In the genomic region with DNA sequence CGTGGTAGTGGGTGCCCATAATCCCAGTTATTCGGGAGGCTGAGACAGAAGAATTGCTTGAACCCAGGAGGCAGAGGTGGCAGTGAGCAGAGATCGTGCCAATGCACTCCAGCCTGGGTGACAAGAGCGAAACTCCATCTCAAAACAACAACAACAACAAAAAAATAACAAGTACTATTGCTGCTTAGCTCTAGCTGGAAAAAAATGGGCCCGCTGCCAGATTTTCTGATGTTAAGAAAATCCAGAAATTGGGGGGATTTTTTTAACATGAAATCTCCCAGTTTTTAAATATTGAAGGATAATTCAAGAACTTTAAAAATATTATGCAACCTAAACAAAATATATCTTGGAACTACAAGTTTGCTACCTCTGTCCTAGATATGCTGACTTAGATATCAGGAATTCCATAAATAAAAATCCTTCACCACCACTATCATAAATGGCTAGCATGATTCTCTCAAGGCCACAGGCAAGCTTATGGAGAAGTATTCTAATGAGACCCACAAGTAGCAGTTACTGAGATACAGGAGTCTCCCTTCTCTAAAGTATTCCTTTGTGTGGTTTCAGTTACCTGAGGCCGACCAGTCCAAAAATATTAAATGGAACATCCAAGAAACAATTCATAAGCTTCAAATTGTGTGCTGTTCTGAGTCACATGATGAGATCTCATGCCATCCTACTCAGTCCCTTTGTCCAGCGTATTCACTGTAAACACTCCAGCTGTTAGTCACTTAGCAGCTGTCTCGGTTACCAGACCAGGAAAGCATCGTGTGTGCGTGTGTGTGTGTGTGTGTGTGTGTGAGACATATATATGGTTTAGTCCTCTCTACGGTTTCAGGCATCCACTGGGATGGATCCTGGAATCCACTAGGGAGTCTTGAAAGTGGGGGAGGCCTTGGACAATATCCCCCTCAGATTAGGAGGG, we compare ENCODE assay signal across 15 cellular contexts.
DNase-seq lines count a peak whose midpoint lies in the region; ATAC-seq, FAIRE-seq and TF ChIP-seq lines count a peak whose summit lies in the region.
"Had no signal": no experiment of that assay in that cellular context is flagged by ENCODE, and none has a peak within 500 bp of the region (broad histone marks: within the 10 kb centered on the region; RNA-seq: fewer than 3 reads in every experiment).

No MANE protein-coding gene starts in this region.

- H3K27ac ChIP-seq in K562 (ENCODE audit: extremely low read depth, low read depth, low read length): no peak overlapping the region
- H3K27ac ChIP-seq: BLaER1 treated with 17β-estradiol and CSF1 and Interleukin-3, amounts not matched to agents 10 nM and 100 nM; cardiac muscle cell; skin epidermis had no signal

- no peaks in the 10 kb centered on the region; a peak in 1 of 5 replicates for H3K4me1 ChIP-seq in K562 (replicated peaks in 1 of 2; ENCODE audit: control insufficient read depth in 2 of 2, insufficient read depth in 2 of 2, low read length in 2 of 2)
- H3K4me1 ChIP-seq: BLaER1 treated with 17β-estradiol and CSF1 and Interleukin-3, amounts not matched to agents 10 nM and 100 nM had no signal

- H3K4me3 Mint-ChIP-seq in activated T-cell treated with anti-CD3 and anti-CD28 coated beads, Interleukin-2, amount 50 U/mL, for 72 hours: no peak overlapping the region
- H3K4me3 Mint-ChIP-seq in natural killer cell treated with Interleukin-12 subunit alpha and Interleukin-12 subunit beta and Interleukin-15 and Interleukin-18, amount 100 ng/mL, for 72 hours: no peak overlapping the region
- H3K4me3 Mint-ChIP-seq: activated CD4-positive, alpha-beta memory T cell treated with anti-CD3 and anti-CD28 coated beads for 36 hours; immature natural killer cell had no signal

- no peak overlapping the region for H3K27ac Mint-ChIP-seq in activated T-cell treated with anti-CD3 and anti-CD28 coated beads, Interleukin-2, amount 50 U/mL, for 72 hours
- no peak overlapping the region for H3K27ac Mint-ChIP-seq in natural killer cell treated with Interleukin-12 subunit alpha and Interleukin-12 subunit beta and Interleukin-15 and Interleukin-18, amount 100 ng/mL, for 72 hours
- H3K27ac Mint-ChIP-seq: activated CD4-positive, alpha-beta memory T cell treated with anti-CD3 and anti-CD28 coated beads for 36 hours; immature natural killer cell had no signal

- H3K4me1 Mint-ChIP-seq in activated T-cell treated with anti-CD3 and anti-CD28 coated beads, Interleukin-2, amount 50 U/mL, for 72 hours (ENCODE audit: low read depth): no peaks in the 10 kb centered on the region
- H3K4me1 Mint-ChIP-seq in natural killer cell treated with Interleukin-12 subunit alpha and Interleukin-12 subunit beta and Interleukin-15 and Interleukin-18, amount 100 ng/mL, for 72 hours (ENCODE audit: low read depth in 2 of 2): no peaks in the 10 kb centered on the region

- ATAC-seq in K562: peak; percentile 66
- no peak for ATAC-seq in activated T-cell treated with anti-CD3 and anti-CD28 coated beads, Interleukin-2, amount 50 U/mL, for 72 hours (replicated peaks in 1 of 2)
- no peak for ATAC-seq in HG02852 (IDR thresholded peaks at IDR 0.05; ENCODE audit: unreplicated experiment)
- no peak for ATAC-seq in HG03378 (IDR thresholded peaks at IDR 0.05; ENCODE audit: unreplicated experiment)
- no peak for ATAC-seq in natural killer cell treated with Interleukin-12 subunit alpha and Interleukin-12 subunit beta and Interleukin-15 and Interleukin-18, amount 100 ng/mL, for 72 hours
- ATAC-seq: HCT116 had no signal

- H3K9me3 ChIP-seq in K562 (replicated peaks; ENCODE audit: control insufficient read depth, insufficient read depth, low read depth, low read length): no peaks in the 10 kb centered on the region; the same call in 1 of the 2 replicates

- no peak for TF ChIP-seq POLR2A in K562 (conservative IDR thresholded peaks at IDR 0.05)

- CTCF ChIA-PET in K562 (lab: Yijun Ruan, JAX; ENCODE audit: low intra/inter-chr PET ratio): no interaction called here

- H2AFZ ChIP-seq in K562 (ENCODE audit: low read depth, low read length): peak overlapping the region; percentile 87

- no peaks in the 10 kb centered on the region for H4K20me1 ChIP-seq in K562 (replicated peaks; ENCODE audit: control insufficient read depth, insufficient read depth, low read length)
- H4K20me1 ChIP-seq: BLaER1 treated with 17β-estradiol and CSF1 and Interleukin-3, amounts not matched to agents 10 nM and 100 nM had no signal

- POLR2A ChIA-PET in K562 (lab: Yijun Ruan, JAX): interaction anchor here (0.6 kb wide), 1 partner anchor 10 kb away, joined by 3 read pairs; no protein-coding TSS in a partner anchor

- TF ChIP-seq CTCF in K562 (IDR thresholded peaks at IDR 0.05 in 2 of 3, conservative IDR thresholded peaks at IDR 0.05 in 1 of 3; ENCODE audit: insufficient read depth in 2 of 3, low read depth in 1 of 3, low read length in 3 of 3): no peak

- peak; percentile 90 for DNase-seq in DMS53 treated with DMSO at 0.1 percent for 48 hours (lab: John Stamatoyannopoulos, UW; ENCODE audit: unreplicated experiment)
- DNase-seq in NCI-H2081 (lab: John Stamatoyannopoulos, UW): peak; percentile 72 to 88
- DNase-seq in K562 (ENCODE audit: extremely low read depth in 1 of 4, low spot score in 3 of 4): peak in 1 of 4 experiments; percentile 5
- peak; percentile 7 to 80 for DNase-seq in lung microvascular endothelial cell (ENCODE audit: low read depth in 2 of 2)
- DNase-seq in activated T-cell treated with anti-CD3 and anti-CD28 coated beads, Interleukin-2, amount 50 U/mL, for 72 hours: no peak
- DNase-seq in natural killer cell treated with Interleukin-12 subunit alpha and Interleukin-12 subunit beta and Interleukin-15 and Interleukin-18, amount 100 ng/mL, for 72 hours (ENCODE audit: low spot score): no peak
- DNase-seq: activated CD4-positive, alpha-beta memory T cell treated with anti-CD3 and anti-CD28 coated beads for 36 hours; immature natural killer cell; stimulated activated naive CD4-positive, alpha-beta T cell treated with Interleukin-2 at 50 U/mL for 16 hours had no signal

- WGBS in K562 (ENCODE audit: insufficient coverage, low coverage, missing lambda C conversion rate): 10% methylated on average over 11 of the region's 11 CpGs

- no peak for TF ChIP-seq EP300 in K562 (IDR thresholded peaks at IDR 0.05; ENCODE audit: low read length)

- intact Hi-C loops in K562 (cut with micrococcal nuclease): no loop called here

- no peak overlapping the region for H3K4me3 ChIP-seq in K562
- H3K4me3 ChIP-seq: BLaER1 treated with 17β-estradiol and CSF1 and Interleukin-3, amounts not matched to agents 10 nM and 100 nM; cardiac muscle cell; skin epidermis had no signal

- no peaks in the 10 kb centered on the region for H3K79me2 ChIP-seq in K562 (ENCODE audit: control insufficient read depth, insufficient read depth, low read length)

- H3K27me3 Mint-ChIP-seq in activated T-cell treated with anti-CD3 and anti-CD28 coated beads, Interleukin-2, amount 50 U/mL, for 72 hours (ENCODE audit: low read depth): no peaks in the 10 kb centered on the region
- H3K27me3 Mint-ChIP-seq in natural killer cell treated with Interleukin-12 subunit alpha and Interleukin-12 subunit beta and Interleukin-15 and Interleukin-18, amount 100 ng/mL, for 72 hours: peaks cover 0 to 15% of the 10 kb centered on the region in 2 donors

- H3K9me3 Mint-ChIP-seq in activated T-cell treated with anti-CD3 and anti-CD28 coated beads, Interleukin-2, amount 50 U/mL, for 72 hours: no peaks in the 10 kb centered on the region
- no peaks in the 10 kb centered on the region for H3K9me3 Mint-ChIP-seq in natural killer cell treated with Interleukin-12 subunit alpha and Interleukin-12 subunit beta and Interleukin-15 and Interleukin-18, amount 100 ng/mL, for 72 hours
- H3K9me3 Mint-ChIP-seq: immature natural killer cell had no signal

- 0 out of 5 replicates have a peak, but pooled peaks cover 0 to 2% of the 10 kb centered on the region in 2 experiments for H3K27me3 ChIP-seq in K562 (ENCODE audit: control insufficient read depth in 2 of 2, insufficient read depth in 2 of 2, low read length in 2 of 2)
- H3K27me3 ChIP-seq: BLaER1 treated with 17β-estradiol and CSF1 and Interleukin-3, amounts not matched to agents 10 nM and 100 nM; cardiac muscle cell had no signal

- no peak for FAIRE-seq in K562 (lab: Jason Lieb, UNC)

- in situ Hi-C loops in K562 (cut with MboI): no loop called here

- BruUV-seq in K562 (replicated peaks; lab: Mats Ljungman, UMichigan): no TSS peak

- H3K36me3 Mint-ChIP-seq in activated T-cell treated with anti-CD3 and anti-CD28 coated beads, Interleukin-2, amount 50 U/mL, for 72 hours (ENCODE audit: insufficient read depth in 2 of 2): no peaks in the 10 kb centered on the region
- H3K36me3 Mint-ChIP-seq in natural killer cell treated with Interleukin-12 subunit alpha and Interleukin-12 subunit beta and Interleukin-15 and Interleukin-18, amount 100 ng/mL, for 72 hours: no peaks in the 10 kb centered on the region
- H3K36me3 Mint-ChIP-seq: activated CD4-positive, alpha-beta memory T cell treated with anti-CD3 and anti-CD28 coated beads for 36 hours; immature natural killer cell had no signal

- peak overlapping the region; percentile 51; the same call in 1 of the 2 replicates for H3K4me2 ChIP-seq in K562 (ENCODE audit: insufficient read depth, low read length)
- H3K4me2 ChIP-seq: BLaER1 treated with 17β-estradiol and CSF1 and Interleukin-3, amounts not matched to agents 10 nM and 100 nM had no signal

- H3K36me3 ChIP-seq in K562 (ENCODE audit: control insufficient read depth, insufficient read depth, low read length): no peaks in the 10 kb centered on the region
- H3K36me3 ChIP-seq: BLaER1 treated with 17β-estradiol and CSF1 and Interleukin-3, amounts not matched to agents 10 nM and 100 nM; cardiac muscle cell had no signal

- H3K9me1 ChIP-seq in K562 (ENCODE audit: control insufficient read depth, insufficient read depth, low read length): no peaks in the 10 kb centered on the region

- H3K9ac ChIP-seq in K562 (ENCODE audit: insufficient read depth in 1 of 2, low read depth in 2 of 2, low read length in 2 of 2): no peak overlapping the region
- H3K9ac ChIP-seq: BLaER1 treated with 17β-estradiol and CSF1 and Interleukin-3, amounts not matched to agents 10 nM and 100 nM had no signal

- TF ChIP-seq RAD21 in K562 (CRISPR knock-in tag; conservative IDR thresholded peaks at IDR 0.05 in 1 of 2, IDR thresholded peaks at IDR 0.05 in 1 of 2): no peak

TF ChIP-seq in K562, 482 proteins besides CTCF, POLR2A, EP300 and RAD21 (continues in another document):
- TF ChIP-seq, protein P1, sequence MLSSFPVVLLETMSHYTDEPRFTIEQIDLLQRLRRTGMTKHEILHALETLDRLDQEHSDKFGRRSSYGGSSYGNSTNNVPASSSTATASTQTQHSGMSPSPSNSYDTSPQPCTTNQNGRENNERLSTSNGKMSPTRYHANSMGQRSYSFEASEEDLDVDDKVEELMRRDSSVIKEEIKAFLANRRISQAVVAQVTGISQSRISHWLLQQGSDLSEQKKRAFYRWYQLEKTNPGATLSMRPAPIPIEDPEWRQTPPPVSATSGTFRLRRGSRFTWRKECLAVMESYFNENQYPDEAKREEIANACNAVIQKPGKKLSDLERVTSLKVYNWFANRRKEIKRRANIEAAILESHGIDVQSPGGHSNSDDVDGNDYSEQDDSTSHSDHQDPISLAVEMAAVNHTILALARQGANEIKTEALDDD (IDR thresholded peaks at IDR 0.05): 0 out of 2 replicates have a peak, but pooled peaks have one; percentile 39
- TF ChIP-seq ZNF347 (CRISPR knock-in tag; IDR thresholded peaks at IDR 0.05; ENCODE audit: low read depth) (no peak), ZNF316 (IDR thresholded peaks at IDR 0.05) (peak; percentile 59), NFIC (IDR thresholded peaks at IDR 0.05) (peak; percentile 69)

Comparison
In these comparisons a context has a peak if more than half of its experiments do, and no peak if none do; other contexts are left out.
1. DNase-seq: peak in DMS53 treated with DMSO at 0.1 percent for 48 hours (single experiment), NCI-H2081 (2 of 2) and lung microvascular endothelial cell (2 of 2); none in activated T-cell treated with anti-CD3 and anti-CD28 coated beads, Interleukin-2, amount 50 U/mL, for 72 hours (0 of 2) and natural killer cell treated with Interleukin-12 subunit alpha and Interleukin-12 subunit beta and Interleukin-15 and Interleukin-18, amount 100 ng/mL, for 72 hours (single experiment).